21 cellular contexts compared by ENCODE assay signal in the genomic region with DNA sequence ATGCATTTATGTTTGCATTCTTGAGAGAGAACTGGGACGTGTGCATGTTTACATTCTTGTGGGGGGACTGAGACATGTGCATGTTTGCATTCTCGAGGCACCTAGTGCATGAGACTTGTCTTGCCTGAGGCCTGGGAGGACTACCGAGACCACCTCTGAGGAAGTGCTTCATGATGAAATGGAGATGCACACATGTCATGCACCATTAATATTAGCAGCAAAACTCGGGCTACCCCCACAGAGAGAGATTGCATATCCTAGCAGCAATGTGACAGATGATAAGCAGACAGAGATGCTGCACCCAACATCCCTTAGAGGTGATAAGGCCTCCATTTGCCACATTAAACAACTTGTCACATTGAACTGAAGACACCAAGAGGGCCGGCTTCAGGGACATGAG.
DNase-seq lines count a peak whose midpoint lies in the region; ATAC-seq and TF ChIP-seq lines count a peak whose summit lies in the region.
"Had no signal": no experiment of that assay in that cellular context is flagged by ENCODE, and none has a peak within 500 bp of the region (broad histone marks: within the 10 kb centered on the region; RNA-seq: fewer than 3 reads in every experiment).

No MANE protein-coding gene starts in this region.

- no peak overlapping the region for H3K9ac ChIP-seq in mesendoderm (ENCODE audit: low read length)

- H3K4me2 ChIP-seq in mesendoderm (ENCODE audit: low read length) = no peak overlapping the region

- POLR2A ChIA-PET in MCF 10A (lab: Yijun Ruan, JAX) = no interaction called here

- H2BK120ac ChIP-seq in mesendoderm (ENCODE audit: low read depth, low read length) = no peak overlapping the region

- ATAC-seq in natural killer cell treated with Interleukin-12 subunit alpha and Interleukin-12 subunit beta and Interleukin-15 and Interleukin-18, amount 100 ng/mL, for 72 hours = no peak
- no peak for ATAC-seq in natural killer cell
- ATAC-seq: HCT116 had no signal

- whole genome bisulfite sequencing in mesendoderm (ENCODE audit: extremely low coverage, insufficient coverage, low lambda C conversion rate) = no CpG with 5 or more reads among the region's 5 CpGs

- intact Hi-C loops in natural killer cell (cut with micrococcal nuclease) (no loop called here), vagina (cut with DNase I) (no loop called here), MCF 10A (cut with micrococcal nuclease) (no loop called here)

- TF ChIP-seq POLR2A in vagina (IDR thresholded peaks at IDR 0.05) = no peak

- DNase-seq in natural killer cell treated with Interleukin-12 subunit alpha and Interleukin-12 subunit beta and Interleukin-15 and Interleukin-18, amount 100 ng/mL, for 72 hours (ENCODE audit: low spot score) = peak; percentile 13
- no peak for DNase-seq in natural killer cell
- peak; percentile 1 for DNase-seq in NAMALWA (ENCODE audit: low spot score)
- DNase-seq in mesendoderm = peak; percentile 7
- DNase-seq in type B pancreatic cell (ENCODE audit: extremely low spot score, unreplicated experiment) = peak; percentile 39
- no peak for DNase-seq in T-helper 1 cell
- DNase-seq in vagina (ENCODE audit: extremely low spot score in 2 of 2) = no peak
- DNase-seq in MCF 10A (ENCODE audit: unreplicated experiment) = no peak
- DNase-seq: Calu3, DMS79 treated with DMSO at 0.1 percent for 48 hours, GF-D8, NCI-H1105, NCI-H146, NCI-H1930, NCI-H2107, NCI-H524 treated with DMSO at 0.1 percent for 48 hours, NCI-H774, SIG-M5 had no signal

- H3K27me3 ChIP-seq in mesendoderm (ENCODE audit: insufficient read depth, low read length, poor library complexity) (no peaks in the 10 kb centered on the region), vagina (no peaks in the 10 kb centered on the region)

- CTCF ChIA-PET in MCF 10A (lab: Yijun Ruan, JAX) = no interaction called here

- H3K79me1 ChIP-seq in mesendoderm (ENCODE audit: low read length) = no peaks in the 10 kb centered on the region

- no peaks in the 10 kb centered on the region for H3K4me1 Mint-ChIP-seq in natural killer cell treated with Interleukin-12 subunit alpha and Interleukin-12 subunit beta and Interleukin-15 and Interleukin-18, amount 100 ng/mL, for 72 hours (ENCODE audit: low read depth in 2 of 2)
- no peaks in the 10 kb centered on the region for H3K4me1 Mint-ChIP-seq in natural killer cell
- H3K4me1 Mint-ChIP-seq in type B pancreatic cell (ENCODE audit: unreplicated experiment) = peaks cover 16% of the 10 kb centered on the region
- H3K4me1 Mint-ChIP-seq in MCF 10A (ENCODE audit: insufficient read depth, unreplicated experiment) = no peaks in the 10 kb centered on the region
- H3K4me1 Mint-ChIP-seq: B cell had no signal

- H3K4ac ChIP-seq in mesendoderm (ENCODE audit: low read depth, low read length) = no peak overlapping the region

- no peaks in the 10 kb centered on the region for H3K36me3 Mint-ChIP-seq in natural killer cell treated with Interleukin-12 subunit alpha and Interleukin-12 subunit beta and Interleukin-15 and Interleukin-18, amount 100 ng/mL, for 72 hours
- H3K36me3 Mint-ChIP-seq in natural killer cell (no peaks in the 10 kb centered on the region), type B pancreatic cell (no peaks in the 10 kb centered on the region), MCF 10A (ENCODE audit: insufficient read depth, unreplicated experiment) (no peaks in the 10 kb centered on the region)

- H2BK5ac ChIP-seq in mesendoderm (ENCODE audit: low read length) = no peak overlapping the region

- no peak overlapping the region for H2AK5ac ChIP-seq in mesendoderm (ENCODE audit: low read length)

- no peak overlapping the region for H4K8ac ChIP-seq in mesendoderm (ENCODE audit: low read depth, low read length)

- no peak overlapping the region for H3K27ac Mint-ChIP-seq in natural killer cell treated with Interleukin-12 subunit alpha and Interleukin-12 subunit beta and Interleukin-15 and Interleukin-18, amount 100 ng/mL, for 72 hours
- H3K27ac Mint-ChIP-seq in natural killer cell = no peak overlapping the region
- H3K27ac Mint-ChIP-seq in type B pancreatic cell = no peak overlapping the region
- H3K27ac Mint-ChIP-seq in MCF 10A (ENCODE audit: low read depth, unreplicated experiment) = no peak overlapping the region
- H3K27ac Mint-ChIP-seq: B cell had no signal

- TF ChIP-seq CTCF in natural killer cell (IDR thresholded peaks at IDR 0.05) = no peak
- TF ChIP-seq CTCF in type B pancreatic cell (conservative IDR thresholded peaks at IDR 0.05) = no peak
- TF ChIP-seq CTCF in vagina (IDR thresholded peaks at IDR 0.05) = no peak
- TF ChIP-seq CTCF in MCF 10A (IDR thresholded peaks at IDR 0.05; ENCODE audit: unreplicated experiment) = no peak

- no peaks in the 10 kb centered on the region for H3K79me2 ChIP-seq in mesendoderm (ENCODE audit: control insufficient read depth, insufficient read depth, low read length)

- no TSS peak for BruUV-seq in MCF 10A (replicated peaks; lab: Mats Ljungman, UMichigan)

- no peaks in the 10 kb centered on the region for H3K9me3 ChIP-seq in vagina

- no peaks in the 10 kb centered on the region for H3K9me3 Mint-ChIP-seq in natural killer cell treated with Interleukin-12 subunit alpha and Interleukin-12 subunit beta and Interleukin-15 and Interleukin-18, amount 100 ng/mL, for 72 hours
- H3K9me3 Mint-ChIP-seq in natural killer cell = no peaks in the 10 kb centered on the region
- H3K9me3 Mint-ChIP-seq in type B pancreatic cell = no peaks in the 10 kb centered on the region
- no peaks in the 10 kb centered on the region for H3K9me3 Mint-ChIP-seq in MCF 10A (ENCODE audit: unreplicated experiment)

- no peak overlapping the region for H4K5ac ChIP-seq in mesendoderm (ENCODE audit: low read length)

- H3K18ac ChIP-seq in mesendoderm (ENCODE audit: low read length) = no peak overlapping the region

- H3K23ac ChIP-seq in mesendoderm (ENCODE audit: low read length) = no peak overlapping the region

- H3K4me3 Mint-ChIP-seq in natural killer cell treated with Interleukin-12 subunit alpha and Interleukin-12 subunit beta and Interleukin-15 and Interleukin-18, amount 100 ng/mL, for 72 hours = no peak overlapping the region
- no peak overlapping the region for H3K4me3 Mint-ChIP-seq in natural killer cell
- H3K4me3 Mint-ChIP-seq in type B pancreatic cell = no peak overlapping the region
- no peak overlapping the region for H3K4me3 Mint-ChIP-seq in MCF 10A (ENCODE audit: unreplicated experiment)
- H3K4me3 Mint-ChIP-seq: B cell had no signal

- H3K27ac ChIP-seq in mesendoderm (ENCODE audit: low read depth, low read length) (no peak overlapping the region), vagina (no peak overlapping the region)
- H3K27ac ChIP-seq: HL-60 had no signal

- peaks cover 9 to 10% of the 10 kb centered on the region in 2 donors for H3K27me3 Mint-ChIP-seq in natural killer cell treated with Interleukin-12 subunit alpha and Interleukin-12 subunit beta and Interleukin-15 and Interleukin-18, amount 100 ng/mL, for 72 hours
- H3K27me3 Mint-ChIP-seq in natural killer cell (ENCODE audit: low read depth in 2 of 2) (peaks cover 7 to 9% of the 10 kb centered on the region in 2 donors), type B pancreatic cell (peaks cover 1% of the 10 kb centered on the region), MCF 10A (ENCODE audit: insufficient read depth, unreplicated experiment) (peaks cover 61% of the 10 kb centered on the region)

- H3K36me3 ChIP-seq in mesendoderm (ENCODE audit: control insufficient read depth, insufficient read depth, low read length) (no peaks in the 10 kb centered on the region), vagina (no peaks in the 10 kb centered on the region)

- H3K56ac ChIP-seq in mesendoderm (ENCODE audit: low read length) = no peak overlapping the region

- H3K4me3 ChIP-seq in mesendoderm (ENCODE audit: low read length) (no peak overlapping the region), vagina (no peak overlapping the region)

- no peak overlapping the region for H2BK15ac ChIP-seq in mesendoderm (replicated peaks; ENCODE audit: low read depth)

- no peaks in the 10 kb centered on the region for H3K4me1 ChIP-seq in mesendoderm (ENCODE audit: control insufficient read depth, low read depth, low read length)
- peaks cover 16% of the 10 kb centered on the region for H3K4me1 ChIP-seq in vagina

Comparison
In these comparisons a context has a peak if more than half of its experiments do, and no peak if none do; other contexts are left out.
1. DNase-seq: peak in natural killer cell treated with Interleukin-12 subunit alpha and Interleukin-12 subunit beta and Interleukin-15 and Interleukin-18, amount 100 ng/mL, for 72 hours (single experiment), NAMALWA (single experiment), mesendoderm (single experiment) and type B pancreatic cell (single experiment); none in natural killer cell (single experiment), T-helper 1 cell (0 of 5), vagina (0 of 2) and MCF 10A (single experiment).